ENCODE assay signal across 26 cellular contexts in genomic region chr13:112828082-112828699, GRCh38.
DNase-seq lines count a peak whose midpoint lies in the region; ATAC-seq, FAIRE-seq and TF ChIP-seq lines count a peak whose summit lies in the region.
"Had no signal": no experiment of that assay in that cellular context is flagged by ENCODE, and none has a peak within 500 bp of the region (broad histone marks: within the 10 kb centered on the region; RNA-seq: fewer than 3 reads in every experiment).

No MANE protein-coding gene starts in this region.

- TF ChIP-seq CTCF in endodermal cell (conservative IDR thresholded peaks at IDR 0.05): no peak
- no peak for TF ChIP-seq CTCF in CD4-positive, alpha-beta T cell (IDR thresholded peaks at IDR 0.05)

- H3K36me3 Mint-ChIP-seq in endodermal cell (ENCODE audit: low read depth): peaks cover 82% of the 10 kb centered on the region
- H3K36me3 Mint-ChIP-seq in CD4-positive, alpha-beta T cell (ENCODE audit: low read depth): peaks cover 96% of the 10 kb centered on the region

- FAIRE-seq in GM12891 (lab: Jason Lieb, UNC): no peak
- FAIRE-seq: colon, GM19239 had no signal

- H3K9me3 Mint-ChIP-seq in stimulated activated naive CD8-positive, alpha-beta T cell treated with anti-CD3 and anti-CD28 coated beads, Interleukin-15, amount 100 ng/mL, for 72 hours: no peaks in the 10 kb centered on the region
- no peaks in the 10 kb centered on the region for H3K9me3 Mint-ChIP-seq in endodermal cell
- H3K9me3 Mint-ChIP-seq in CD4-positive, alpha-beta T cell: no peaks in the 10 kb centered on the region
- H3K9me3 Mint-ChIP-seq: activated naive CD4-positive, alpha-beta T cell treated with anti-CD3 and anti-CD28 coated beads, Interleukin-2, amount 50 U/mL, for 72 hours; activated T-cell treated with anti-CD3 and anti-CD28 coated beads, Interleukin-2, amount 50 U/mL, for 4 hours had no signal

- no peaks in the 10 kb centered on the region for H3K27me3 Mint-ChIP-seq in stimulated activated naive CD8-positive, alpha-beta T cell treated with anti-CD3 and anti-CD28 coated beads, Interleukin-15, amount 100 ng/mL, for 72 hours
- no peaks in the 10 kb centered on the region for H3K27me3 Mint-ChIP-seq in endodermal cell (ENCODE audit: insufficient read depth)
- no peaks in the 10 kb centered on the region for H3K27me3 Mint-ChIP-seq in CD4-positive, alpha-beta T cell
- H3K27me3 Mint-ChIP-seq: T-helper 17 cell had no signal

- ATAC-seq in stimulated activated naive CD8-positive, alpha-beta T cell treated with anti-CD3 and anti-CD28 coated beads, Interleukin-15, amount 100 ng/mL, for 72 hours: peak; percentile 28
- ATAC-seq in stimulated activated naive CD8-positive, alpha-beta T cell treated with anti-CD3 and anti-CD28 coated beads, Interleukin-15, Interleukin-2, amounts not matched to agents 100 U/mL and 50 U/mL, for 24 hours: no peak
- ATAC-seq in HG02884 (IDR thresholded peaks at IDR 0.05; ENCODE audit: unreplicated experiment) (peak; percentile 47), HG03097 (IDR thresholded peaks at IDR 0.05; ENCODE audit: low FRiP score, unreplicated experiment) (no peak)
- no peak for ATAC-seq in CD4-positive, alpha-beta T cell (ENCODE audit: poor library complexity)
- ATAC-seq: activated CD8-positive, alpha-beta T cell treated with anti-CD3 and anti-CD28 coated beads, Interleukin-2, amount 10 ng/mL, durations not matched to agents 7 days and 5 days; activated T-cell treated with anti-CD3 and anti-CD28 coated beads, Interleukin-2, amount 50 U/mL, for 4 hours; heart right ventricle; T-helper 17 cell had no signal

- WGBS in endodermal cell (ENCODE audit: insufficient coverage in 1 of 2, insufficient read length in 1 of 2), 2 experiments: 93 to 94% methylated on average over 11 to 19 of the region's 19 CpGs

- H3K4me3 Mint-ChIP-seq in stimulated activated naive CD8-positive, alpha-beta T cell treated with anti-CD3 and anti-CD28 coated beads, Interleukin-15, amount 100 ng/mL, for 72 hours: no peak overlapping the region
- no peak overlapping the region for H3K4me3 Mint-ChIP-seq in endodermal cell
- no peak overlapping the region for H3K4me3 Mint-ChIP-seq in CD4-positive, alpha-beta T cell
- H3K4me3 Mint-ChIP-seq: activated CD8-positive, alpha-beta T cell treated with anti-CD3 and anti-CD28 coated beads, Interleukin-2, amount 10 ng/mL, durations not matched to agents 7 days and 5 days; activated T-cell treated with anti-CD3 and anti-CD28 coated beads, Interleukin-2, amount 50 U/mL, for 4 hours; CD14-positive monocyte; T-helper 17 cell had no signal

- H3K4me1 ChIP-seq in endodermal cell (ENCODE audit: control insufficient read depth, insufficient read depth, low read length): no peaks in the 10 kb centered on the region
- H3K4me1 ChIP-seq: SJSA1, uterus had no signal

- H3K27ac Mint-ChIP-seq in stimulated activated naive CD8-positive, alpha-beta T cell treated with anti-CD3 and anti-CD28 coated beads, Interleukin-15, amount 100 ng/mL, for 72 hours: no peak overlapping the region
- H3K27ac Mint-ChIP-seq in endodermal cell: peak overlapping the region; percentile 30
- no peak overlapping the region for H3K27ac Mint-ChIP-seq in CD4-positive, alpha-beta T cell
- H3K27ac Mint-ChIP-seq: activated CD8-positive, alpha-beta T cell treated with anti-CD3 and anti-CD28 coated beads, Interleukin-2, amount 10 ng/mL, durations not matched to agents 7 days and 5 days; activated naive CD4-positive, alpha-beta T cell treated with anti-CD3 and anti-CD28 coated beads, Interleukin-2, amount 50 U/mL, for 72 hours; T-helper 17 cell had no signal

- CTCF ChIA-PET in CD4-positive, alpha-beta T cell (lab: Charles Lee): no interaction called here

- no peak for TF ChIP-seq POLR2A in GM12891 (IDR thresholded peaks at IDR 0.05; ENCODE audit: low read depth, low read length)

- no peak for DNase-seq in stimulated activated naive CD8-positive, alpha-beta T cell treated with anti-CD3 and anti-CD28 coated beads, Interleukin-15, amount 100 ng/mL, for 72 hours
- no peak for DNase-seq in stimulated activated naive CD8-positive, alpha-beta T cell treated with anti-CD3 and anti-CD28 coated beads, Interleukin-15, Interleukin-2, amounts not matched to agents 100 U/mL and 50 U/mL, for 24 hours
- no peak for DNase-seq in endodermal cell
- DNase-seq in CD4-positive, alpha-beta T cell: no peak
- DNase-seq in GM12891 (ENCODE audit: insufficient read length, low spot score): no peak
- DNase-seq in activated CD4-positive, CD25-positive, alpha-beta regulatory T cell (lab: John Stamatoyannopoulos, UW): no peak
- DNase-seq: activated CD8-positive, alpha-beta T cell treated with anti-CD3 and anti-CD28 coated beads, Interleukin-2, amount 10 ng/mL, durations not matched to agents 7 days and 5 days; activated T-cell treated with anti-CD3 and anti-CD28 coated beads, Interleukin-2, amount 50 U/mL, for 4 hours; DMS153; heart right ventricle; NCI-H1417 treated with DMSO at 0.1 percent for 48 hours; NCI-H2171 treated with DMSO at 0.1 percent for 48 hours; NCI-H774; stimulated activated CD4-positive, alpha-beta T cell treated with anti-CD3 and anti-CD28 coated beads, Interleukin-4, amount 100 ng/mL, for 4 hours; substantia nigra; T-helper 17 cell; WERI-Rb-1 had no signal

- no peak overlapping the region for H3K9ac ChIP-seq in endodermal cell (ENCODE audit: extremely low read depth, low read length, poor library complexity, severe bottlenecking)

- no peak overlapping the region for H3K27ac ChIP-seq in endodermal cell (ENCODE audit: low read depth, low read length)
- no peak overlapping the region for H3K27ac ChIP-seq in CD4-positive, alpha-beta T cell (ENCODE audit: low read depth, low read length)
- H3K27ac ChIP-seq: heart right ventricle, HL-60, SJSA1, uterus, WERI-Rb-1 had no signal

- peaks cover 88% of the 10 kb centered on the region for H3K36me3 ChIP-seq in endodermal cell (ENCODE audit: control insufficient read depth, insufficient read depth, low read length)
- H3K36me3 ChIP-seq: SJSA1, uterus had no signal

- H3K4me1 Mint-ChIP-seq in stimulated activated naive CD8-positive, alpha-beta T cell treated with anti-CD3 and anti-CD28 coated beads, Interleukin-15, amount 100 ng/mL, for 72 hours: no peaks in the 10 kb centered on the region
- H3K4me1 Mint-ChIP-seq in endodermal cell: no peaks in the 10 kb centered on the region
- no peaks in the 10 kb centered on the region for H3K4me1 Mint-ChIP-seq in CD4-positive, alpha-beta T cell (ENCODE audit: low read depth)
- H3K4me1 Mint-ChIP-seq: CD14-positive monocyte, T-helper 17 cell had no signal

- intact Hi-C loops in CD4-positive, alpha-beta T cell (cut with DNase I, micrococcal nuclease): no loop called here

- no peaks in the 10 kb centered on the region for H3K27me3 ChIP-seq in endodermal cell (ENCODE audit: control insufficient read depth, insufficient read depth, low read length, poor library complexity, severe bottlenecking)
- no peaks in the 10 kb centered on the region for H3K27me3 ChIP-seq in CD4-positive, alpha-beta T cell (ENCODE audit: control insufficient read depth, insufficient read depth, low read length)
- H3K27me3 ChIP-seq: heart right ventricle, SJSA1, uterus had no signal

- H3K9me3 ChIP-seq in endodermal cell (ENCODE audit: control insufficient read depth, low read length): no peaks in the 10 kb centered on the region
- H3K9me3 ChIP-seq in CD4-positive, alpha-beta T cell (ENCODE audit: control insufficient read depth, low read length): no peaks in the 10 kb centered on the region
- H3K9me3 ChIP-seq: heart right ventricle, SJSA1, uterus had no signal

- POLR2A ChIA-PET in CD4-positive, alpha-beta T cell (lab: Charles Lee): no interaction called here

- H3K4me3 ChIP-seq in endodermal cell (ENCODE audit: low read length): no peak overlapping the region
- H3K4me3 ChIP-seq: heart right ventricle, SJSA1, uterus had no signal

TF ChIP-seq in GM12891, 5 proteins besides CTCF, POLR2A, EP300 and RAD21:
- TF ChIP-seq SPI1 (IDR thresholded peaks at IDR 0.05; ENCODE audit: low read depth, low read length) (no peak), POU2F2 (IDR thresholded peaks at IDR 0.05; ENCODE audit: low read depth, low read length) (no peak), PAX5 (IDR thresholded peaks at IDR 0.05; ENCODE audit: insufficient read depth, low read length, severe bottlenecking) (no peak)

Comparison
In these comparisons a context has a peak if more than half of its experiments do, and no peak if none do; other contexts are left out.
1. ATAC-seq: peak in stimulated activated naive CD8-positive, alpha-beta T cell treated with anti-CD3 and anti-CD28 coated beads, Interleukin-15, amount 100 ng/mL, for 72 hours (single experiment) and HG02884 (single experiment); none in stimulated activated naive CD8-positive, alpha-beta T cell treated with anti-CD3 and anti-CD28 coated beads, Interleukin-15, Interleukin-2, amounts not matched to agents 100 U/mL and 50 U/mL, for 24 hours (single experiment), HG03097 (single experiment) and CD4-positive, alpha-beta T cell (single experiment).